Comparison of ENCODE assay signal across 20 cellular contexts in the genomic region with DNA sequence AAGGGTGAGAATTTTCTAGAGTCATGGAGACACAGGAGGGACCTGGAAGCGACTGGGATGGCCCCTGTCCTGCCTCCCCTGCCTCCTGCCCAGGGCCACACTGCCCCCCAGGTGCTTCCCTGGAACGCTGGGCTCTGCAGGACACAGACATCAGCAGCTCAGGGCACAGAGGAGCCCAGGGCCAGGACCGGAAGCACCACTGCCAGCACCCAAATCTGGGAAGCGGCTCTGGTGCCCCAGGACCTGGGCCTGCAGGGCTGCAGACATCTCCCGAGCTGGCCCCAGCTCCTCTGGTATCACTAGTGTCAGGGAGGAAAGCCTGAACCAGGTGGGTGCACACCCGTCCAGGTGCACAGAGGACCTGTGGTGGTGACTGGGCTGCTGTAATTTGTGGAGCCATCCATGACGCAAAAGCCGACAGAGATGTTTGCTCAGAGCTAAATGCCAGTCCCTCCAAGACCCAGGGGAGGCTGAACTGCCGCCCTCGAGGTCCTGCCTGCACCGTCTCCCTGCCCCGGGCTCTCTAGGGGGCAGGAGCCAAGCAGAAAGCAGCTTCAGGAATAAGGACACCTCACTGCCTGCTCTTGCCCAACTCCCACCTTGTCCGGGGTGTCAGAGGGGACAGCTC.
"Had no signal": no experiment of that assay in that cellular context is flagged by ENCODE, and none has a peak within 500 bp of the region (broad histone marks: within the 10 kb centered on the region; RNA-seq: fewer than 3 reads in every experiment).

No MANE protein-coding gene starts in this region.

- H2AFZ ChIP-seq: hepatocyte had no signal

- ATAC-seq: gastroesophageal sphincter; left cardiac atrium; stimulated activated naive B cell treated with anti-CD40 and anti-IgM and Interleukin-4, amounts not matched to agents 10 μg/mL and 1 μg/mL and 100 μg/mL, for 72 hours; stimulated activated naive CD8-positive, alpha-beta T cell treated with anti-CD3 and anti-CD28 coated beads, Interleukin-15, amount 100 ng/mL, for 72 hours had no signal

- H3K36me3 ChIP-seq: esophagus squamous epithelium, gastroesophageal sphincter, left ventricle myocardium inferior, sigmoid colon, thoracic aorta, transverse colon had no signal

- H3K4me2 ChIP-seq: hepatocyte had no signal

- H3K9me3 ChIP-seq: esophagus squamous epithelium, gastroesophageal sphincter, left ventricle myocardium inferior, sigmoid colon, thoracic aorta, transverse colon had no signal

- H3K27me3 ChIP-seq: hepatocyte had no signal

- H3K4me3 ChIP-seq: esophagus squamous epithelium, gastroesophageal sphincter, hepatocyte, left ventricle myocardium inferior, lung, sigmoid colon, skin epidermis, thoracic aorta, transverse colon had no signal

- H3K27ac ChIP-seq: esophagus squamous epithelium, gastroesophageal sphincter, hepatocyte, left ventricle myocardium inferior, sigmoid colon, skin epidermis, thoracic aorta, transverse colon had no signal

- DNase-seq: effector memory CD4-positive, alpha-beta T cell; esophagus squamous epithelium; foreskin fibroblast; kidney; left cardiac atrium; left ventricle myocardium inferior; mesenchymal stem cell; naive B cell; posterior cingulate gyrus; sigmoid colon; stimulated activated CD4-positive, alpha-beta T cell treated with anti-CD3 and anti-CD28 coated beads, Interleukin-2, amount 100 ng/mL, for 24 hours; stimulated activated CD4-positive, alpha-beta T cell treated with anti-CD3 and anti-CD28 coated beads, Interleukin-4, amount 100 ng/mL, for 4 hours; stimulated activated naive B cell treated with anti-CD40 and anti-IgM and Interleukin-4, amounts not matched to agents 10 μg/mL and 1 μg/mL and 100 μg/mL, for 72 hours; stimulated activated naive CD8-positive, alpha-beta T cell treated with anti-CD3 and anti-CD28 coated beads, Interleukin-15, amount 100 ng/mL, for 72 hours; transverse colon had no signal
